1 cellular context compared by ENCODE assay signal in genomic region chr14:25048170-25049126, GRCh38.
TF ChIP-seq lines count a peak whose summit lies in the region.

No MANE protein-coding gene starts in this region.

TF ChIP-seq in GM12878, 131 proteins besides CTCF, POLR2A, EP300 and RAD21 (continued from another document):
- TF ChIP-seq CEBPZ (IDR thresholded peaks at IDR 0.05; ENCODE audit: low read depth, low read length) (no peak), JUND (IDR thresholded peaks at IDR 0.05; ENCODE audit: low read depth, low read length) (no peak), NR2F1 (conservative IDR thresholded peaks at IDR 0.05) (no peak), MEF2B (IDR thresholded peaks at IDR 0.05; ENCODE audit: partially characterized antibody, poor library complexity, severe bottlenecking) (no peak), ZBTB11 (CRISPR knock-in tag; IDR thresholded peaks at IDR 0.05) (no peak), SREBF1 (IDR thresholded peaks at IDR 0.05; ENCODE audit: low read length) (no peak), GABPA (IDR thresholded peaks at IDR 0.05; ENCODE audit: low read depth) (no peak), PKNOX1 (IDR thresholded peaks at IDR 0.05) (no peak), ATF3 (IDR thresholded peaks at IDR 0.05; ENCODE audit: borderline replicate concordance, extremely low read depth, low read depth, low read length) (no peak)
